1 cellular context compared by ENCODE assay signal in genomic region chr14:94080606-94081385, GRCh38.
A peak's percentile ranks its signal among the peaks of the same experiment; 100 is the strongest.
TF ChIP-seq lines count a peak whose summit lies in the region.

A gene with protein sequence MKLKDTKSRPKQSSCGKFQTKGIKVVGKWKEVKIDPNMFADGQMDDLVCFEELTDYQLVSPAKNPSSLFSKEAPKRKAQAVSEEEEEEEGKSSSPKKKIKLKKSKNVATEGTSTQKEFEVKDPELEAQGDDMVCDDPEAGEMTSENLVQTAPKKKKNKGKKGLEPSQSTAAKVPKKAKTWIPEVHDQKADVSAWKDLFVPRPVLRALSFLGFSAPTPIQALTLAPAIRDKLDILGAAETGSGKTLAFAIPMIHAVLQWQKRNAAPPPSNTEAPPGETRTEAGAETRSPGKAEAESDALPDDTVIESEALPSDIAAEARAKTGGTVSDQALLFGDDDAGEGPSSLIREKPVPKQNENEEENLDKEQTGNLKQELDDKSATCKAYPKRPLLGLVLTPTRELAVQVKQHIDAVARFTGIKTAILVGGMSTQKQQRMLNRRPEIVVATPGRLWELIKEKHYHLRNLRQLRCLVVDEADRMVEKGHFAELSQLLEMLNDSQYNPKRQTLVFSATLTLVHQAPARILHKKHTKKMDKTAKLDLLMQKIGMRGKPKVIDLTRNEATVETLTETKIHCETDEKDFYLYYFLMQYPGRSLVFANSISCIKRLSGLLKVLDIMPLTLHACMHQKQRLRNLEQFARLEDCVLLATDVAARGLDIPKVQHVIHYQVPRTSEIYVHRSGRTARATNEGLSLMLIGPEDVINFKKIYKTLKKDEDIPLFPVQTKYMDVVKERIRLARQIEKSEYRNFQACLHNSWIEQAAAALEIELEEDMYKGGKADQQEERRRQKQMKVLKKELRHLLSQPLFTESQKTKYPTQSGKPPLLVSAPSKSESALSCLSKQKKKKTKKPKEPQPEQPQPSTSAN (minus strand): TSS chr14:94081202. CDS start chr14:94079742, 1,460 bp downstream.
TSS of gene IFI27L1 (plus strand) at chr14:94081310. CDS start at chr14:94096938, 15,628 bp downstream.

TF ChIP-seq in WTC11, 78 proteins besides CTCF, POLR2A, EP300 and RAD21 (continued from another document):
- TF ChIP-seq, protein P1, sequence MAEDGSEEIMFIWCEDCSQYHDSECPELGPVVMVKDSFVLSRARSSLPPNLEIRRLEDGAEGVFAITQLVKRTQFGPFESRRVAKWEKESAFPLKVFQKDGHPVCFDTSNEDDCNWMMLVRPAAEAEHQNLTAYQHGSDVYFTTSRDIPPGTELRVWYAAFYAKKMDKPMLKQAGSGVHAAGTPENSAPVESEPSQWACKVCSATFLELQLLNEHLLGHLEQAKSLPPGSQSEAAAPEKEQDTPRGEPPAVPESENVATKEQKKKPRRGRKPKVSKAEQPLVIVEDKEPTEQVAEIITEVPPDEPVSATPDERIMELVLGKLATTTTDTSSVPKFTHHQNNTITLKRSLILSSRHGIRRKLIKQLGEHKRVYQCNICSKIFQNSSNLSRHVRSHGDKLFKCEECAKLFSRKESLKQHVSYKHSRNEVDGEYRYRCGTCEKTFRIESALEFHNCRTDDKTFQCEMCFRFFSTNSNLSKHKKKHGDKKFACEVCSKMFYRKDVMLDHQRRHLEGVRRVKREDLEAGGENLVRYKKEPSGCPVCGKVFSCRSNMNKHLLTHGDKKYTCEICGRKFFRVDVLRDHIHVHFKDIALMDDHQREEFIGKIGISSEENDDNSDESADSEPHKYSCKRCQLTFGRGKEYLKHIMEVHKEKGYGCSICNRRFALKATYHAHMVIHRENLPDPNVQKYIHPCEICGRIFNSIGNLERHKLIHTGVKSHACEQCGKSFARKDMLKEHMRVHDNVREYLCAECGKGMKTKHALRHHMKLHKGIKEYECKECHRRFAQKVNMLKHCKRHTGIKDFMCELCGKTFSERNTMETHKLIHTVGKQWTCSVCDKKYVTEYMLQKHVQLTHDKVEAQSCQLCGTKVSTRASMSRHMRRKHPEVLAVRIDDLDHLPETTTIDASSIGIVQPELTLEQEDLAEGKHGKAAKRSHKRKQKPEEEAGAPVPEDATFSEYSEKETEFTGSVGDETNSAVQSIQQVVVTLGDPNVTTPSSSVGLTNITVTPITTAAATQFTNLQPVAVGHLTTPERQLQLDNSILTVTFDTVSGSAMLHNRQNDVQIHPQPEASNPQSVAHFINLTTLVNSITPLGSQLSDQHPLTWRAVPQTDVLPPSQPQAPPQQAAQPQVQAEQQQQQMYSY (CRISPR knock-in tag; IDR thresholded peaks at IDR 0.05) = 0 out of 2 replicates have a peak, but pooled peaks have one; percentile 26
- TF ChIP-seq ETV6 (CRISPR knock-in tag; IDR thresholded peaks at IDR 0.05) (peak; percentile 59; the same call in 1 of the 2 replicates), NFYB (CRISPR knock-in tag; conservative IDR thresholded peaks at IDR 0.05; ENCODE audit: low read depth) (peak; percentile 79), CREM (CRISPR knock-in tag; IDR thresholded peaks at IDR 0.05) (no peak; the same call in 1 of the 2 replicates), SP1 (CRISPR knock-in tag; conservative IDR thresholded peaks at IDR 0.05) (peak; percentile 67), NR3C1 (CRISPR knock-in tag; conservative IDR thresholded peaks at IDR 0.05; ENCODE audit: low read depth) (no peak), KAT7 (CRISPR knock-in tag; IDR thresholded peaks at IDR 0.05; ENCODE audit: borderline replicate concordance) (0 out of 2 replicates have a peak, but pooled peaks have one; percentile 51), HMGXB4 (CRISPR knock-in tag; IDR thresholded peaks at IDR 0.05) (peak; percentile 71), IRF1 (CRISPR knock-in tag; IDR thresholded peaks at IDR 0.05) (peak; percentile 72; the same call in 1 of the 2 replicates), IRF2 (CRISPR knock-in tag; IDR thresholded peaks at IDR 0.05; ENCODE audit: borderline replicate concordance, low read depth) (no peak), RELA (CRISPR knock-in tag; IDR thresholded peaks at IDR 0.05; ENCODE audit: borderline replicate concordance) (peak; percentile 53; the same call in 1 of the 2 replicates), ZNF396 (CRISPR knock-in tag; IDR thresholded peaks at IDR 0.05; ENCODE audit: borderline replicate concordance) (no peak), CBFB (CRISPR knock-in tag; IDR thresholded peaks at IDR 0.05; ENCODE audit: low read depth) (no peak), ZNF121 (CRISPR knock-in tag; IDR thresholded peaks at IDR 0.05) (0 out of 2 replicates have a peak, but pooled peaks have one; percentile 2), JAZF1 (CRISPR knock-in tag; IDR thresholded peaks at IDR 0.05) (no peak), TEAD1 (CRISPR knock-in tag; IDR thresholded peaks at IDR 0.05) (0 out of 2 replicates have a peak, but pooled peaks have one; percentile 21), GABPB1 (CRISPR knock-in tag; IDR thresholded peaks at IDR 0.05) (peak; percentile 76), MXD4 (CRISPR knock-in tag; IDR thresholded peaks at IDR 0.05; ENCODE audit: borderline replicate concordance) (no peak), ATF1 (CRISPR knock-in tag; IDR thresholded peaks at IDR 0.05) (peak; percentile 61; the same call in 1 of the 2 replicates), FOXP1 (CRISPR knock-in tag; IDR thresholded peaks at IDR 0.05; ENCODE audit: borderline replicate concordance) (peak; percentile 76; the same call in 1 of the 2 replicates), ZMAT4 (CRISPR knock-in tag; IDR thresholded peaks at IDR 0.05) (no peak)
- TF ChIP-seq, protein P2, sequence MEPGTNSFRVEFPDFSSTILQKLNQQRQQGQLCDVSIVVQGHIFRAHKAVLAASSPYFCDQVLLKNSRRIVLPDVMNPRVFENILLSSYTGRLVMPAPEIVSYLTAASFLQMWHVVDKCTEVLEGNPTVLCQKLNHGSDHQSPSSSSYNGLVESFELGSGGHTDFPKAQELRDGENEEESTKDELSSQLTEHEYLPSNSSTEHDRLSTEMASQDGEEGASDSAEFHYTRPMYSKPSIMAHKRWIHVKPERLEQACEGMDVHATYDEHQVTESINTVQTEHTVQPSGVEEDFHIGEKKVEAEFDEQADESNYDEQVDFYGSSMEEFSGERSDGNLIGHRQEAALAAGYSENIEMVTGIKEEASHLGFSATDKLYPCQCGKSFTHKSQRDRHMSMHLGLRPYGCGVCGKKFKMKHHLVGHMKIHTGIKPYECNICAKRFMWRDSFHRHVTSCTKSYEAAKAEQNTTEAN (CRISPR knock-in tag; IDR thresholded peaks at IDR 0.05) = 0 out of 2 replicates have a peak, but pooled peaks have one; percentile 44
- TF ChIP-seq, protein P3, sequence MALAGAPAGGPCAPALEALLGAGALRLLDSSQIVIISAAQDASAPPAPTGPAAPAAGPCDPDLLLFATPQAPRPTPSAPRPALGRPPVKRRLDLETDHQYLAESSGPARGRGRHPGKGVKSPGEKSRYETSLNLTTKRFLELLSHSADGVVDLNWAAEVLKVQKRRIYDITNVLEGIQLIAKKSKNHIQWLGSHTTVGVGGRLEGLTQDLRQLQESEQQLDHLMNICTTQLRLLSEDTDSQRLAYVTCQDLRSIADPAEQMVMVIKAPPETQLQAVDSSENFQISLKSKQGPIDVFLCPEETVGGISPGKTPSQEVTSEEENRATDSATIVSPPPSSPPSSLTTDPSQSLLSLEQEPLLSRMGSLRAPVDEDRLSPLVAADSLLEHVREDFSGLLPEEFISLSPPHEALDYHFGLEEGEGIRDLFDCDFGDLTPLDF (CRISPR knock-in tag; IDR thresholded peaks at IDR 0.05) = no peak
- TF ChIP-seq, protein P4, sequence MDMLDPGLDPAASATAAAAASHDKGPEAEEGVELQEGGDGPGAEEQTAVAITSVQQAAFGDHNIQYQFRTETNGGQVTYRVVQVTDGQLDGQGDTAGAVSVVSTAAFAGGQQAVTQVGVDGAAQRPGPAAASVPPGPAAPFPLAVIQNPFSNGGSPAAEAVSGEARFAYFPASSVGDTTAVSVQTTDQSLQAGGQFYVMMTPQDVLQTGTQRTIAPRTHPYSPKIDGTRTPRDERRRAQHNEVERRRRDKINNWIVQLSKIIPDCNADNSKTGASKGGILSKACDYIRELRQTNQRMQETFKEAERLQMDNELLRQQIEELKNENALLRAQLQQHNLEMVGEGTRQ (CRISPR knock-in tag; IDR thresholded peaks at IDR 0.05) = no peak
- TF ChIP-seq, protein P5, sequence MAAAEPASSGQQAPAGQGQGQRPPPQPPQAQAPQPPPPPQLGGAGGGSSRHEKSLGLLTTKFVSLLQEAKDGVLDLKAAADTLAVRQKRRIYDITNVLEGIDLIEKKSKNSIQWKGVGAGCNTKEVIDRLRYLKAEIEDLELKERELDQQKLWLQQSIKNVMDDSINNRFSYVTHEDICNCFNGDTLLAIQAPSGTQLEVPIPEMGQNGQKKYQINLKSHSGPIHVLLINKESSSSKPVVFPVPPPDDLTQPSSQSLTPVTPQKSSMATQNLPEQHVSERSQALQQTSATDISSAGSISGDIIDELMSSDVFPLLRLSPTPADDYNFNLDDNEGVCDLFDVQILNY (CRISPR knock-in tag; IDR thresholded peaks at IDR 0.05) = peak; percentile 51
